25 cellular contexts compared by ENCODE assay signal in genomic region chr3:128929364-128929763, GRCh38.
"Had no signal": no experiment of that assay in that cellular context is flagged by ENCODE, and none has a peak within 500 bp of the region (broad histone marks: within the 10 kb centered on the region; RNA-seq: fewer than 3 reads in every experiment).

No MANE protein-coding gene starts in this region.

- H3K9me3 ChIP-seq: colonic mucosa, gastrocnemius medialis had no signal

- DNase-seq: colonic mucosa; cortex of kidney; dermis blood vessel endothelial cell; dorsolateral prefrontal cortex; effector CD4-positive, alpha-beta T cell; effector CD8-positive, alpha-beta T cell; effector memory CD4-positive, alpha-beta T cell; effector memory CD8-positive, alpha-beta T cell; erythroblast; esophagus squamous epithelium; foreskin fibroblast; foreskin keratinocyte; foreskin melanocyte; gastrocnemius medialis; glutamatergic neuron; head of caudate nucleus; heart left ventricle; heart right ventricle had no signal

- H3K27ac Mint-ChIP-seq: dendritic cell treated with granulocyte-macrophage colony-stimulating factor and Interleukin-4, amounts not matched to agents 40 ng/mL and 50 ng/mL, for 4 days; effector memory CD8-positive, alpha-beta T cell; endodermal cell had no signal

- H3K27me3 ChIP-seq: colonic mucosa, dorsolateral prefrontal cortex, esophagus muscularis mucosa, esophagus squamous epithelium, gastrocnemius medialis, heart left ventricle, heart right ventricle had no signal

- H3K27ac ChIP-seq: colonic mucosa, coronary artery, dorsolateral prefrontal cortex, epithelial cell of prostate, esophagus muscularis mucosa, esophagus squamous epithelium, foreskin keratinocyte, gastrocnemius medialis, gastroesophageal sphincter, heart left ventricle, heart right ventricle had no signal

- ATAC-seq: effector memory CD8-positive, alpha-beta T cell; esophagus mucosa; foreskin keratinocyte; gastrocnemius medialis; gastroesophageal sphincter; heart left ventricle; heart right ventricle had no signal

- H3K36me3 ChIP-seq: colonic mucosa, esophagus muscularis mucosa, esophagus squamous epithelium, gastrocnemius medialis, gastroesophageal sphincter, heart left ventricle, heart right ventricle had no signal

- H3K9me3 Mint-ChIP-seq: effector memory CD8-positive, alpha-beta T cell had no signal

- H3K4me3 ChIP-seq: colonic mucosa, coronary artery, dorsolateral prefrontal cortex, esophagus muscularis mucosa, esophagus squamous epithelium, gastrocnemius medialis, gastroesophageal sphincter, heart left ventricle, heart right ventricle had no signal

- H3K4me3 Mint-ChIP-seq: dendritic cell treated with granulocyte-macrophage colony-stimulating factor and Interleukin-4, amounts not matched to agents 40 ng/mL and 50 ng/mL, for 4 days; effector memory CD8-positive, alpha-beta T cell; endodermal cell had no signal

- H3K4me1 Mint-ChIP-seq: endodermal cell had no signal

- H3K4me1 ChIP-seq: colonic mucosa, esophagus muscularis mucosa, foreskin keratinocyte, gastrocnemius medialis, gastroesophageal sphincter, heart left ventricle, heart right ventricle had no signal
